Comparison of ENCODE assay signal across 11 cellular contexts in genomic region chr1:159960721-159961381, GRCh38. TPM values are rescaled to one million over a fixed set of nuclear protein-coding genes. Genes with fewer than 3 reads are reported as not detected.
DNase-seq lines count a peak whose midpoint lies in the region; ATAC-seq, FAIRE-seq and TF ChIP-seq lines count a peak whose summit lies in the region.
"Had no signal": no experiment of that assay in that cellular context is flagged by ENCODE, and none has a peak within 500 bp of the region (broad histone marks: within the 10 kb centered on the region; RNA-seq: fewer than 3 reads in every experiment).

No MANE protein-coding gene starts in this region.

- H3K4me3 ChIP-seq in cardiac fibroblast (replicated peaks in 1 of 2; ENCODE audit: low read depth in 2 of 2, low read length in 2 of 2) (peak overlapping the region; percentile 19 to 35), keratinocyte (ENCODE audit: control insufficient read depth in 2 of 3, extremely low read depth in 1 of 3, insufficient read depth in 2 of 3, low read depth in 1 of 3, low read length in 3 of 3) (peak overlapping the region; percentile 63 to 95 (median 81))

- H2AFZ ChIP-seq in keratinocyte (ENCODE audit: control insufficient read depth, low read length), result peak overlapping the region; percentile 30

- peaks cover 18% of the 10 kb centered on the region for H3K4me1 Mint-ChIP-seq in type B pancreatic cell (ENCODE audit: unreplicated experiment)
- no peaks in the 10 kb centered on the region for H3K4me1 Mint-ChIP-seq in activated CD4-positive, alpha-beta T cell treated with anti-CD3 and anti-CD28 coated beads, Interleukin-2, amount 10 ng/mL, durations not matched to agents 24 days and 14 days

- peak overlapping the region; percentile 46 for H3K4me3 Mint-ChIP-seq in type B pancreatic cell
- H3K4me3 Mint-ChIP-seq in activated CD4-positive, alpha-beta T cell treated with anti-CD3 and anti-CD28 coated beads, Interleukin-2, amount 10 ng/mL, durations not matched to agents 24 days and 14 days, result no peak overlapping the region

- peaks cover 42% of the 10 kb centered on the region for H3K4me1 ChIP-seq in keratinocyte (ENCODE audit: control insufficient read depth, extremely low read depth, insufficient read depth, low read length)

- no peaks in the 10 kb centered on the region for H3K9me3 ChIP-seq in keratinocyte (ENCODE audit: control insufficient read depth, low read depth, low read length)

- H3K9ac ChIP-seq in keratinocyte (ENCODE audit: control insufficient read depth, extremely low read depth, insufficient read depth, low read length), result peak overlapping the region; percentile 79

- H3K27ac ChIP-seq in keratinocyte (ENCODE audit: control insufficient read depth, insufficient read depth, low read length), result peak overlapping the region; percentile 93

- H3K27me3 Mint-ChIP-seq in type B pancreatic cell, result peaks cover 8% of the 10 kb centered on the region
- H3K27me3 Mint-ChIP-seq in activated CD4-positive, alpha-beta T cell treated with anti-CD3 and anti-CD28 coated beads, Interleukin-2, amount 10 ng/mL, durations not matched to agents 24 days and 14 days, result peaks cover 16% of the 10 kb centered on the region

- intact Hi-C loops in activated CD4-positive, alpha-beta T cell treated with anti-CD3 and anti-CD28 coated beads, Interleukin-2, amount 10 ng/mL, durations not matched to agents 24 days and 14 days (cut with micrococcal nuclease), result no loop called here

- H3K4me2 ChIP-seq in keratinocyte (ENCODE audit: control insufficient read depth, extremely low read depth, insufficient read depth, low read depth, low read length), result peak overlapping the region; percentile 77

- H3K9me1 ChIP-seq in keratinocyte (ENCODE audit: control insufficient read depth, extremely low read depth, insufficient read depth, low read length), result no peaks in the 10 kb centered on the region

- dilution Hi-C loops in keratinocyte (cut with MboI; ENCODE audit: extremely low pct_ligation_motif_present, low sequenced_read_pairs), result no loop called here

- no peaks in the 10 kb centered on the region for H3K27me3 ChIP-seq in keratinocyte (ENCODE audit: control insufficient read depth, extremely low read depth, insufficient read depth, low read length)

- peak overlapping the region; percentile 5 for H3K27ac Mint-ChIP-seq in type B pancreatic cell
- no peak overlapping the region for H3K27ac Mint-ChIP-seq in activated CD4-positive, alpha-beta T cell treated with anti-CD3 and anti-CD28 coated beads, Interleukin-2, amount 10 ng/mL, durations not matched to agents 24 days and 14 days

- H3K79me2 ChIP-seq in keratinocyte (ENCODE audit: control insufficient read depth, insufficient read depth, low read length), result peaks cover 34% of the 10 kb centered on the region

- peak; percentile 22 for DNase-seq in HK-2 (ENCODE audit: unreplicated experiment)
- peak; percentile 81 to 95 for DNase-seq in cardiac fibroblast (ENCODE audit: low read depth in 2 of 2)
- DNase-seq in keratinocyte (ENCODE audit: low read depth, low spot score), result peak; percentile 96
- DNase-seq in type B pancreatic cell (ENCODE audit: extremely low spot score, unreplicated experiment), result no peak
- no peak for DNase-seq in activated CD4-positive, alpha-beta T cell treated with anti-CD3 and anti-CD28 coated beads, Interleukin-2, amount 10 ng/mL, durations not matched to agents 24 days and 14 days
- DNase-seq in HuH-7.5 (ENCODE audit: low spot score), result no peak
- DNase-seq: effector memory CD4-positive, alpha-beta T cell; NCI-H2107; stimulated activated CD4-positive, alpha-beta T cell treated with anti-CD3 and anti-CD28 coated beads, Interleukin-2, amount 100 ng/mL, for 48 hours had no signal

- peaks cover 4% of the 10 kb centered on the region for H4K20me1 ChIP-seq in keratinocyte (ENCODE audit: control insufficient read depth, extremely low read depth, insufficient read depth, low read length)

- H3K9me3 Mint-ChIP-seq in type B pancreatic cell, result peaks cover 12% of the 10 kb centered on the region
- H3K9me3 Mint-ChIP-seq in activated CD4-positive, alpha-beta T cell treated with anti-CD3 and anti-CD28 coated beads, Interleukin-2, amount 10 ng/mL, durations not matched to agents 24 days and 14 days, result no peaks in the 10 kb centered on the region

- peak; percentile 92 for FAIRE-seq in keratinocyte (lab: Jason Lieb, UNC)

- H3K36me3 Mint-ChIP-seq in type B pancreatic cell, result no peaks in the 10 kb centered on the region
- H3K36me3 Mint-ChIP-seq in activated CD4-positive, alpha-beta T cell treated with anti-CD3 and anti-CD28 coated beads, Interleukin-2, amount 10 ng/mL, durations not matched to agents 24 days and 14 days (ENCODE audit: low read depth), result no peaks in the 10 kb centered on the region

- ATAC-seq in GM18502 (IDR thresholded peaks at IDR 0.05; ENCODE audit: poor library complexity, unreplicated experiment), result no peak

- H3K36me3 ChIP-seq in keratinocyte (ENCODE audit: control insufficient read depth in 2 of 2, extremely low read depth in 1 of 2, insufficient read depth in 2 of 2, low read length in 2 of 2), result peaks cover 5 to 13% of the 10 kb centered on the region in 2 experiments

- no peak for TF ChIP-seq CTCF in cardiac fibroblast (IDR thresholded peaks at IDR 0.05; ENCODE audit: low read depth, low read length)
- TF ChIP-seq CTCF in keratinocyte (optimal IDR thresholded peaks at IDR 0.05 in 1 of 3, IDR thresholded peaks at IDR 0.05 in 1 of 3, conservative IDR thresholded peaks at IDR 0.05 in 1 of 3; ENCODE audit: extremely low read depth in 1 of 3, insufficient read depth in 2 of 3, low read length in 3 of 3), result no peak
- TF ChIP-seq CTCF in type B pancreatic cell (conservative IDR thresholded peaks at IDR 0.05), result no peak

RNA-seq across cellular contexts. Expression of gene SLAMF9, which starts 6.8 kb away (rescaled TPM):
- polyA plus RNA-seq in keratinocyte, result 0.31 to 0.57 TPM (median 0.41 TPM) in 3 replicates
- polyA plus RNA-seq in keratinocyte (2011; ENCODE audit: low read depth), result not detected
- 0.30 and 0.38 TPM in 2 replicates for polyA plus RNA-seq in keratinocyte (2011; cell fraction: cytosol; rRNA removed)
- polyA plus RNA-seq in keratinocyte (2011; cell fraction: nucleus; rRNA removed), result not detected in 2 replicates
- polyA plus RNA-seq in keratinocyte (2012; ENCODE audit: low replicate concordance), result 0.42 and 0.47 TPM in 2 replicates
- 0.30 TPM in 1 of 3 replicates, not detected in the others for polyA minus RNA-seq in keratinocyte
- polyA minus RNA-seq in keratinocyte (2011; cell fraction: cytosol; rRNA and poly(A)+ RNA removed), result not detected
- polyA minus RNA-seq in keratinocyte (2011; cell fraction: nucleus; rRNA and poly(A)+ RNA removed), result not detected in 2 replicates
- total RNA-seq in type B pancreatic cell (ENCODE audit: low replicate concordance), result not detected in 2 replicates
- total RNA-seq in activated CD4-positive, alpha-beta T cell treated with anti-CD3 and anti-CD28 coated beads, Interleukin-2, amount 10 ng/mL, durations not matched to agents 24 days and 14 days, result not detected in 2 replicates
- total RNA-seq: T-helper 2 cell treated with Interferon-gamma antibody and Interleukin-4, amounts not matched to agents 100 ng/mL and 5 ng/mL, for 36 hours had no signal

RNA-seq across cellular contexts. Expression of gene IGSF9, which starts 15.4 kb away (rescaled TPM):
- 4.2 to 6.0 TPM (median 5.8 TPM) in 3 replicates for polyA plus RNA-seq in keratinocyte
- 5.5 TPM for polyA plus RNA-seq in keratinocyte (2011; ENCODE audit: low read depth)
- 1.5 and 2.8 TPM in 2 replicates for polyA plus RNA-seq in keratinocyte (2011; cell fraction: cytosol; rRNA removed)
- 16.7 and 20.7 TPM in 2 replicates for polyA plus RNA-seq in keratinocyte (2011; cell fraction: nucleus; rRNA removed)
- polyA plus RNA-seq in keratinocyte (2012; ENCODE audit: low replicate concordance), result 6.9 and 11.6 TPM in 2 replicates
- 5.0 to 11.5 TPM (median 5.9 TPM) in 3 replicates for polyA minus RNA-seq in keratinocyte
- polyA minus RNA-seq in keratinocyte (2011; cell fraction: cytosol; rRNA and poly(A)+ RNA removed), result 5.8 TPM
- 13.3 and 13.9 TPM in 2 replicates for polyA minus RNA-seq in keratinocyte (2011; cell fraction: nucleus; rRNA and poly(A)+ RNA removed)
- 36.4 and 44.3 TPM in 2 replicates for total RNA-seq in type B pancreatic cell (ENCODE audit: low replicate concordance)
- not detected in 2 replicates for total RNA-seq in activated CD4-positive, alpha-beta T cell treated with anti-CD3 and anti-CD28 coated beads, Interleukin-2, amount 10 ng/mL, durations not matched to agents 24 days and 14 days

RNA-seq across cellular contexts. Expression of gene TAGLN2, which starts 35.5 kb away (rescaled TPM):
- polyA plus RNA-seq in keratinocyte, result 678 to 787 TPM (median 709 TPM) in 3 replicates
- polyA plus RNA-seq in keratinocyte (2011; ENCODE audit: low read depth), result 1,035 TPM
- polyA plus RNA-seq in keratinocyte (2011; cell fraction: cytosol; rRNA removed), result 759 and 902 TPM in 2 replicates
- 491 and 579 TPM in 2 replicates for polyA plus RNA-seq in keratinocyte (2011; cell fraction: nucleus; rRNA removed)
- polyA plus RNA-seq in keratinocyte (2012; ENCODE audit: low replicate concordance), result 585 and 747 TPM in 2 replicates
- polyA minus RNA-seq in keratinocyte, result 343 to 569 TPM (median 417 TPM) in 3 replicates
- polyA minus RNA-seq in keratinocyte (2011; cell fraction: cytosol; rRNA and poly(A)+ RNA removed), result 337 TPM
- polyA minus RNA-seq in keratinocyte (2011; cell fraction: nucleus; rRNA and poly(A)+ RNA removed), result 126 and 127 TPM in 2 replicates
- 138 and 208 TPM in 2 replicates for total RNA-seq in type B pancreatic cell (ENCODE audit: low replicate concordance)
- 488 and 517 TPM in 2 replicates for total RNA-seq in activated CD4-positive, alpha-beta T cell treated with anti-CD3 and anti-CD28 coated beads, Interleukin-2, amount 10 ng/mL, durations not matched to agents 24 days and 14 days

Comparison
In these comparisons a context has a peak if more than half of its experiments do, and no peak if none do; other contexts are left out.
1. DNase-seq: peak in HK-2 (single experiment), cardiac fibroblast (2 of 2) and keratinocyte (single experiment); none in type B pancreatic cell (single experiment), activated CD4-positive, alpha-beta T cell treated with anti-CD3 and anti-CD28 coated beads, Interleukin-2, amount 10 ng/mL, durations not matched to agents 24 days and 14 days (single experiment) and HuH-7.5 (single experiment).
2. RNA of gene IGSF9, which starts 15.4 kb away (total RNA-seq): 36.4 to 44.3 TPM in type B pancreatic cell; not detected in activated CD4-positive, alpha-beta T cell treated with anti-CD3 and anti-CD28 coated beads, Interleukin-2, amount 10 ng/mL, durations not matched to agents 24 days and 14 days; every median in the first group is over 10 times any median in the second.